ENCODE assay signal across 23 cellular contexts in the genomic region with DNA sequence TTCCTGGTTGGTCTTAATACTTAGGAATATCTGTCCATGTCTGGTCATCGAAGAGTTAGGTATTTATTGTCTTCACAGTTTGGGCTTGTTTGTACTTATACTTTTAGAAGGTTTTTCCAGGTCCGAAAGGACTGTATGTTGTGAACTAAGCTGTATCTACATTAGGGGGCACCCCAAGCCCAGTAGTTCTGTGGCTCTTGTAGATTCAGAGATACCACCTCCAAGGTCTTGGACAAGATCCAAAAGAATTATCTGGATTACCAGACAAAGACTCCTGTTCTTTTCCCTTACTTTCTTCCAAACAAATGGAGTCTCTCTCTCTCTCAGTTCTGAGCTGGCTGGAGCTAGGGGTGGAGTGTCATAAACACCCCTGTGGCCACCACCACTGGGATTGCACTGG.
"Had no signal": no experiment of that assay in that cellular context is flagged by ENCODE, and none has a peak within 500 bp of the region (broad histone marks: within the 10 kb centered on the region; RNA-seq: fewer than 3 reads in every experiment).

No MANE protein-coding gene starts in this region.

- H3K27ac ChIP-seq: HL-60, KMS-11, PC-9, Peyer's patch, SJSA1 had no signal

- H2AFZ ChIP-seq: PC-9 had no signal

- H3K4me2 ChIP-seq: KMS-11, PC-9, SK-N-SH had no signal

- H3K4me3 ChIP-seq: K562, PC-9, Peyer's patch, SJSA1 had no signal

- H3K9ac ChIP-seq: KMS-11, SK-N-SH had no signal

- H3K9me3 ChIP-seq: Peyer's patch, SJSA1, SK-N-SH had no signal

- FAIRE-seq: HTR-8/SVneo, K562 had no signal

- DNase-seq: Kasumi-1, MM.1S, NCI-H1092 treated with DMSO at 0.1 percent for 48 hours, NCI-H1436, NCI-H187, NCI-H2029, NCI-H2081 treated with DMSO at 0.1 percent for 48 hours, NCI-H2171, NCI-H226, NCI-H446, NCI-H510A, NCI-H526, PC-9, Peyer's patch, SHP77 treated with DMSO at 0.1 percent for 48 hours, SK-N-SH, SW 1271, T-cell had no signal

- H3K27me3 ChIP-seq: Peyer's patch, SJSA1 had no signal

- H3K36me3 ChIP-seq: Peyer's patch, SJSA1 had no signal

- H3K4me1 ChIP-seq: Peyer's patch, SJSA1 had no signal
